ENCODE assay signal across 1 cellular context in the genomic region with DNA sequence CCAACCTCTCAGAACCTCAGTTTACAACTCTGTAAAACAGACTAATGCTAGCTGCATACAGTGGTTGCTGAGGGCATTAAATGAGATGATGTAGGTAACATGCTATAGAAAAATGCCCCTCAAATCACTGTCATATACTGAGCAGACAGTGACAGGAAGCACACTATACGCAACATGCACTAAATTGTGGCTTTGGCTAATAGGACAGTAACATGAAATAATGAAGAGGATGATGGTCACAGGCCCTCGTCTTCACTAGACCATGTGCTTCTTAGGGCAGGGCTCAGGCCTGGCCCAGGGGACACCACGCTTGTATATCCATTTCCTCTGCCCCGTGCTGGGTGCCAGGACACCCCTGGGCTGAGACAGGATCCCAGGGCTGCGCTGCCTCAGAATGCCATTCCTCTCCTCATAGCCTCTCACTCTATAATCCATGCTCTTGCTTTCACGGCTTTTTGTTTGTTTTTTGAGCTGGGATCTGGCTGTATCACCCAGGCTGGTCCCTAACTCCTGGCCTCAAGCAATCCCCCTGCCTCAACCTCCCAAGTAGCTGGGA.
TF ChIP-seq lines count a peak whose summit lies in the region.

No MANE protein-coding gene starts in this region.

TF ChIP-seq in K562, 482 proteins besides CTCF, POLR2A, EP300 and RAD21 (continued from another document):
- TF ChIP-seq, protein P1, sequence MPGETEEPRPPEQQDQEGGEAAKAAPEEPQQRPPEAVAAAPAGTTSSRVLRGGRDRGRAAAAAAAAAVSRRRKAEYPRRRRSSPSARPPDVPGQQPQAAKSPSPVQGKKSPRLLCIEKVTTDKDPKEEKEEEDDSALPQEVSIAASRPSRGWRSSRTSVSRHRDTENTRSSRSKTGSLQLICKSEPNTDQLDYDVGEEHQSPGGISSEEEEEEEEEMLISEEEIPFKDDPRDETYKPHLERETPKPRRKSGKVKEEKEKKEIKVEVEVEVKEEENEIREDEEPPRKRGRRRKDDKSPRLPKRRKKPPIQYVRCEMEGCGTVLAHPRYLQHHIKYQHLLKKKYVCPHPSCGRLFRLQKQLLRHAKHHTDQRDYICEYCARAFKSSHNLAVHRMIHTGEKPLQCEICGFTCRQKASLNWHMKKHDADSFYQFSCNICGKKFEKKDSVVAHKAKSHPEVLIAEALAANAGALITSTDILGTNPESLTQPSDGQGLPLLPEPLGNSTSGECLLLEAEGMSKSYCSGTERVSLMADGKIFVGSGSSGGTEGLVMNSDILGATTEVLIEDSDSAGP (CRISPR knock-in tag; IDR thresholded peaks at IDR 0.05), result no peak
- TF ChIP-seq EHMT2 (IDR thresholded peaks at IDR 0.05) (no peak), CXXC5 (CRISPR knock-in tag; IDR thresholded peaks at IDR 0.05) (no peak), SRSF1 (IDR thresholded peaks at IDR 0.05; ENCODE audit: low read depth, low read length) (no peak), PYGO2 (tag; IDR thresholded peaks at IDR 0.05) (no peak), TFAM (CRISPR knock-in tag; conservative IDR thresholded peaks at IDR 0.05) (no peak)
TF ChIP-seq in K562: peak in this region for 0.
